ENCODE assay signal across 4 cellular contexts in the genomic region with DNA sequence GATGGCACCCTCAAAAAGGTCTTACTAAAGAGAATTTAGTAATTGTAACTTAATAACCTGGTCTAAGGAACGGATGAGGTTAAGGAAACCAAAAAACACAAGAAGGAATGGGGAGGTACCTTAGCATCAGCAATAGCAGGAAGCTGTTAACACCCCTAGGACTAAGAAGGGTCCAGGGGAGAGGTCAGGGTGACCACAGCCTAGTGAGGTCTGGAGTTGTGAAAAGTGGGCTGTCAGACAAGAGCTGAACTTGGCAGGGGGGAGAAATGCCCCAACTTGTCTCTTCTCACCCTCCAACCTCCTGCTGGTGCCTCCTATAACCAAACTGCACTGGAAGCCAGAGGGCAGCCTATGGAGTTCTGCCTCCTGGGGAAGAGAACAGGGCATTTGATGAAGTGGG. TPM values are rescaled to one million over a fixed set of nuclear protein-coding genes. Genes with fewer than 3 reads are reported as not detected.
"Had no signal": no experiment of that assay in that cellular context is flagged by ENCODE, and none has a peak within 500 bp of the region (broad histone marks: within the 10 kb centered on the region; RNA-seq: fewer than 3 reads in every experiment).

No MANE protein-coding gene starts in this region.

RNA-seq across cellular contexts. Expression of gene PGM5, which starts 41.9 kb away (rescaled TPM):
- total RNA-seq: naive thymus-derived CD8-positive, alpha-beta T cell; osteocyte had no signal
- polyA plus RNA-seq: naive thymus-derived CD4-positive, alpha-beta T cell; naive thymus-derived CD8-positive, alpha-beta T cell; neural cell had no signal
